ENCODE assay signal across 17 cellular contexts in genomic region chr1:101588677-101589076, GRCh38.
"Had no signal": no experiment of that assay in that cellular context is flagged by ENCODE, and none has a peak within 500 bp of the region (broad histone marks: within the 10 kb centered on the region; RNA-seq: fewer than 3 reads in every experiment).

No MANE protein-coding gene starts in this region.

- H3K4me1 ChIP-seq: colonic mucosa, left ventricle myocardium inferior, prostate gland, right lobe of liver, stomach had no signal

- H3K27ac ChIP-seq: colonic mucosa, heart right ventricle, left ventricle myocardium inferior, prostate gland, right lobe of liver, stomach, thoracic aorta had no signal

- H3K9me3 ChIP-seq: colonic mucosa, prostate gland, right lobe of liver, stomach, thoracic aorta had no signal

- H3K9me3 Mint-ChIP-seq: activated CD4-positive, alpha-beta T cell treated with anti-CD3 and anti-CD28 coated beads, Interleukin-2, amount 10 ng/mL, durations not matched to agents 7 days and 5 days; activated naive CD4-positive, alpha-beta T cell treated with anti-CD3 and anti-CD28 coated beads, Interleukin-2, amount 10 ng/mL, durations not matched to agents 7 days and 5 days; activated T-helper 17 cell treated with anti-CD3 and anti-CD28 coated beads, Interleukin-2, amount 50 U/mL, for 72 hours; natural killer cell treated with Interleukin-12 subunit alpha and Interleukin-12 subunit beta and Interleukin-15 and Interleukin-18, amount 100 ng/mL, for 72 hours had no signal

- DNase-seq: activated CD4-positive, alpha-beta T cell treated with anti-CD3 and anti-CD28 coated beads, Interleukin-2, amount 10 ng/mL, durations not matched to agents 7 days and 5 days; activated CD4-positive, CD25-positive, alpha-beta regulatory T cell; activated CD8-positive, alpha-beta memory T cell treated with anti-CD3 and anti-CD28 coated beads for 24 hours; activated naive CD4-positive, alpha-beta T cell treated with anti-CD3 and anti-CD28 coated beads, Interleukin-2, amount 10 ng/mL, durations not matched to agents 7 days and 5 days; colonic mucosa; heart right ventricle; islet precursor cell; left ventricle myocardium inferior; mesenchymal stem cell; right lobe of liver; stimulated activated CD4-positive, alpha-beta T cell treated with anti-CD3 and anti-CD28 coated beads, Interleukin-12 subunit alpha, Interleukin-12 subunit beta, amount 100 ng/mL, for 4 hours; stimulated activated CD4-positive, alpha-beta T cell treated with anti-CD3 and anti-CD28 coated beads, Interleukin-2, amount 100 ng/mL, for 48 hours; stomach had no signal

- H3K4me1 Mint-ChIP-seq: activated CD4-positive, alpha-beta T cell treated with anti-CD3 and anti-CD28 coated beads, Interleukin-2, amount 10 ng/mL, durations not matched to agents 7 days and 5 days; activated naive CD4-positive, alpha-beta T cell treated with anti-CD3 and anti-CD28 coated beads, Interleukin-2, amount 10 ng/mL, durations not matched to agents 7 days and 5 days; activated T-helper 17 cell treated with anti-CD3 and anti-CD28 coated beads, Interleukin-2, amount 50 U/mL, for 72 hours had no signal

- H3K4me3 ChIP-seq: colonic mucosa, heart right ventricle, left ventricle myocardium inferior, prostate gland, right lobe of liver, stomach, thoracic aorta had no signal

- H3K27me3 ChIP-seq: colonic mucosa, heart right ventricle, right lobe of liver, stomach had no signal

- H3K27ac Mint-ChIP-seq: activated CD4-positive, alpha-beta T cell treated with anti-CD3 and anti-CD28 coated beads, Interleukin-2, amount 10 ng/mL, durations not matched to agents 7 days and 5 days; activated naive CD4-positive, alpha-beta T cell treated with anti-CD3 and anti-CD28 coated beads, Interleukin-2, amount 10 ng/mL, durations not matched to agents 7 days and 5 days; activated T-helper 17 cell treated with anti-CD3 and anti-CD28 coated beads, Interleukin-2, amount 50 U/mL, for 72 hours; natural killer cell treated with Interleukin-12 subunit alpha and Interleukin-12 subunit beta and Interleukin-15 and Interleukin-18, amount 100 ng/mL, for 72 hours had no signal

- H3K36me3 Mint-ChIP-seq: activated naive CD4-positive, alpha-beta T cell treated with anti-CD3 and anti-CD28 coated beads, Interleukin-2, amount 10 ng/mL, durations not matched to agents 7 days and 5 days; natural killer cell treated with Interleukin-12 subunit alpha and Interleukin-12 subunit beta and Interleukin-15 and Interleukin-18, amount 100 ng/mL, for 72 hours had no signal

- H3K27me3 Mint-ChIP-seq: activated naive CD4-positive, alpha-beta T cell treated with anti-CD3 and anti-CD28 coated beads, Interleukin-2, amount 10 ng/mL, durations not matched to agents 7 days and 5 days had no signal

- H3K36me3 ChIP-seq: colonic mucosa, heart right ventricle, left ventricle myocardium inferior, prostate gland, right lobe of liver, stomach, thoracic aorta had no signal

- H3K4me3 Mint-ChIP-seq: activated CD4-positive, alpha-beta T cell treated with anti-CD3 and anti-CD28 coated beads, Interleukin-2, amount 10 ng/mL, durations not matched to agents 7 days and 5 days; activated naive CD4-positive, alpha-beta T cell treated with anti-CD3 and anti-CD28 coated beads, Interleukin-2, amount 10 ng/mL, durations not matched to agents 7 days and 5 days; activated T-helper 17 cell treated with anti-CD3 and anti-CD28 coated beads, Interleukin-2, amount 50 U/mL, for 72 hours; natural killer cell treated with Interleukin-12 subunit alpha and Interleukin-12 subunit beta and Interleukin-15 and Interleukin-18, amount 100 ng/mL, for 72 hours had no signal

- ATAC-seq: activated T-helper 17 cell treated with anti-CD3 and anti-CD28 coated beads, Interleukin-2, amount 50 U/mL, for 72 hours; heart right ventricle; natural killer cell treated with Interleukin-12 subunit alpha and Interleukin-12 subunit beta and Interleukin-15 and Interleukin-18, amount 100 ng/mL, for 72 hours; right lobe of liver had no signal
